In genomic region chr10:48982584-48982983, GRCh38 we compare ENCODE assay signal across 30 cellular contexts. TPM values are rescaled to one million over a fixed set of nuclear protein-coding genes. Genes with fewer than 3 reads are reported as not detected.
"Had no signal": no experiment of that assay in that cellular context is flagged by ENCODE, and none has a peak within 500 bp of the region (broad histone marks: within the 10 kb centered on the region; RNA-seq: fewer than 3 reads in every experiment).

No MANE protein-coding gene starts in this region.

- H3K27me3 Mint-ChIP-seq: stimulated activated naive B cell treated with anti-CD40 and anti-IgM and Interleukin-4, amounts not matched to agents 10 μg/mL and 1 μg/mL and 100 μg/mL, for 72 hours; stimulated activated naive CD8-positive, alpha-beta T cell treated with anti-CD3 and anti-CD28 coated beads, Interleukin-15, Interleukin-2, amounts not matched to agents 100 ng/mL and 50 ng/mL, for 24 hours had no signal

- H3K27ac ChIP-seq: dorsolateral prefrontal cortex, foreskin keratinocyte, gastroesophageal sphincter, heart right ventricle, lower lobe of right lung, ovary, psoas muscle, sigmoid colon, thoracic aorta, transverse colon, upper lobe of right lung, uterus had no signal

- H3K9me3 Mint-ChIP-seq: natural killer cell; stimulated activated naive B cell treated with anti-CD40 and anti-IgM and Interleukin-4, amounts not matched to agents 10 μg/mL and 1 μg/mL and 100 μg/mL, for 72 hours; stimulated activated naive CD8-positive, alpha-beta T cell treated with anti-CD3 and anti-CD28 coated beads, Interleukin-15, Interleukin-2, amounts not matched to agents 100 ng/mL and 50 ng/mL, for 24 hours had no signal

- H3K27ac Mint-ChIP-seq: natural killer cell; stimulated activated naive CD8-positive, alpha-beta T cell treated with anti-CD3 and anti-CD28 coated beads, Interleukin-15, Interleukin-2, amounts not matched to agents 100 ng/mL and 50 ng/mL, for 24 hours had no signal

- H3K9me3 ChIP-seq: gastroesophageal sphincter, heart right ventricle, lower lobe of right lung, ovary, psoas muscle, sigmoid colon, thoracic aorta, transverse colon, upper lobe of right lung, uterus had no signal

- H3K4me1 Mint-ChIP-seq: natural killer cell had no signal

- H3K4me1 ChIP-seq: foreskin keratinocyte, gastroesophageal sphincter, psoas muscle, transverse colon, uterus had no signal

- H3K36me3 ChIP-seq: gastroesophageal sphincter, lower lobe of right lung, ovary, sigmoid colon, thoracic aorta, transverse colon, upper lobe of right lung, uterus had no signal

- H3K4me3 ChIP-seq: dorsolateral prefrontal cortex, gastroesophageal sphincter, heart right ventricle, lower lobe of right lung, ovary, psoas muscle, sigmoid colon, thoracic aorta, transverse colon, upper lobe of right lung, uterus had no signal

- DNase-seq: cortex of kidney; dorsolateral prefrontal cortex; effector CD4-positive, alpha-beta T cell; foreskin keratinocyte; glutamatergic neuron; heart right ventricle; hippocampal formation; left colon; left ventricle myocardium superior; lower lobe of right lung; natural killer cell; occipital lobe; ovary; posterior cingulate gyrus; psoas muscle; right cardiac atrium; sigmoid colon; stimulated activated naive B cell treated with anti-CD40 and anti-IgM and Interleukin-4, amounts not matched to agents 10 μg/mL and 1 μg/mL and 100 μg/mL, for 72 hours; transverse colon; upper lobe of right lung; uterus had no signal

- H3K4me3 Mint-ChIP-seq: natural killer cell; stimulated activated naive B cell treated with anti-CD40 and anti-IgM and Interleukin-4, amounts not matched to agents 10 μg/mL and 1 μg/mL and 100 μg/mL, for 72 hours; stimulated activated naive CD8-positive, alpha-beta T cell treated with anti-CD3 and anti-CD28 coated beads, Interleukin-15, Interleukin-2, amounts not matched to agents 100 ng/mL and 50 ng/mL, for 24 hours had no signal

- ATAC-seq: foreskin keratinocyte; gastroesophageal sphincter; heart right ventricle; left colon; left ventricle myocardium superior; lower lobe of right lung; natural killer cell; psoas muscle; stimulated activated naive B cell treated with anti-CD40 and anti-IgM and Interleukin-4, amounts not matched to agents 10 μg/mL and 1 μg/mL and 100 μg/mL, for 72 hours; upper lobe of right lung had no signal

- H3K27me3 ChIP-seq: dorsolateral prefrontal cortex, gastroesophageal sphincter, heart right ventricle, ovary, sigmoid colon, transverse colon, upper lobe of right lung, uterus had no signal

- H3K36me3 Mint-ChIP-seq: natural killer cell had no signal

RNA-seq across cellular contexts. Expression of gene LRRC18, which starts 42.9 kb away (rescaled TPM):
- total RNA-seq: dorsolateral prefrontal cortex, foreskin keratinocyte, gastroesophageal sphincter, kidney epithelial cell, left colon, left ventricle myocardium superior, mesenteric fat pad, natural killer cell, occipital lobe, psoas muscle, renal cortical epithelial cell, right cardiac atrium, sigmoid colon, thoracic aorta, transverse colon had no signal
- polyA plus RNA-seq: esophagus, fibroblast of lung, foreskin keratinocyte, heart right ventricle, neural cell, psoas muscle, right cardiac atrium had no signal
